1 cellular context compared by ENCODE assay signal in the genomic region with DNA sequence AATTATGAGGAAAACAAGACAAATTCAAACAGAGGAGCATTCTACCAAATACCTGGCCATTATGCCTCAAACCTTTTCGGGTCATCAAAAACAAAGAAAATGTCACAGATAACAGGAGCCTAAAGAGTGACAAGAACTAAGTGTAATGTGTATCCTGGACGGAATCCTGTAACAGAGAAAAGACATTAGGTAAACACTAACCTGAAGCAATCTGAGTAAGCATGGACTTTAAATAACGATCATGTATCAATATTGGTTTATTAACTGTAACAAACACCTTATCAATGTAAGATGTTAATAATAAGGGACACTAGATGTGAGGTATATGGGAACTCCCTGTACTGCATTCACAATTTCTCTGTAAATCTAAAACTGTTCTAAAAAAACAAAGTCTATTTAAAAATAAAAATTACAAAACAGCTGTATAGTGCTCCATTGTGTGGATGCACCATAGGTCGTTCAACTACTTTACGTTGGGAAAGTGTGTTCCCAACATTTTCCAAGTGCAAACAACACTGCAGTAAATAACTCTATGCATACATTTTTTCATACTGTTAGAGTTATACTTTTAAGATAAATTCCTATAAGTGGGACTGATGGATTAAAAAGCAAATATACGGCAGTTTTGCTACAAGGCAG.
TF ChIP-seq lines count a peak whose summit lies in the region.

No MANE protein-coding gene starts in this region.

TF ChIP-seq in HepG2, 621 proteins besides CTCF, POLR2A, EP300 and RAD21 (continued from another document and continues in another):
- TF ChIP-seq, protein P1, sequence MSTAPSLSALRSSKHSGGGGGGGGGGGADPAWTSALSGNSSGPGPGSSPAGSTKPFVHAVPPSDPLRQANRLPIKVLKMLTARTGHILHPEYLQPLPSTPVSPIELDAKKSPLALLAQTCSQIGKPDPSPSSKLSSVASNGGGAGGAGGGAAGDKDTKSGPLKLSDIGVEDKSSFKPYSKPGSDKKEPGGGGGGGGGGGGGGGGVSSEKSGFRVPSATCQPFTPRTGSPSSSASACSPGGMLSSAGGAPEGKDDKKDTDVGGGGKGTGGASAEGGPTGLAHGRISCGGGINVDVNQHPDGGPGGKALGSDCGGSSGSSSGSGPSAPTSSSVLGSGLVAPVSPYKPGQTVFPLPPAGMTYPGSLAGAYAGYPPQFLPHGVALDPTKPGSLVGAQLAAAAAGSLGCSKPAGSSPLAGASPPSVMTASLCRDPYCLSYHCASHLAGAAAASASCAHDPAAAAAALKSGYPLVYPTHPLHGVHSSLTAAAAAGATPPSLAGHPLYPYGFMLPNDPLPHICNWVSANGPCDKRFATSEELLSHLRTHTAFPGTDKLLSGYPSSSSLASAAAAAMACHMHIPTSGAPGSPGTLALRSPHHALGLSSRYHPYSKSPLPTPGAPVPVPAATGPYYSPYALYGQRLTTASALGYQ (CRISPR knock-in tag; IDR thresholded peaks at IDR 0.05), result peak; percentile 69
- TF ChIP-seq ZNF670 (CRISPR knock-in tag; IDR thresholded peaks at IDR 0.05; ENCODE audit: borderline replicate concordance), result no peak
- TF ChIP-seq ZNF768 (CRISPR knock-in tag; IDR thresholded peaks at IDR 0.05), result no peak
- TF ChIP-seq ZZZ3 (CRISPR knock-in tag; IDR thresholded peaks at IDR 0.05; ENCODE audit: borderline replicate concordance), result no peak
- no peak for TF ChIP-seq ASH2L (IDR thresholded peaks at IDR 0.05; ENCODE audit: insufficient read length, low read depth, low read length)
- TF ChIP-seq, protein P2, sequence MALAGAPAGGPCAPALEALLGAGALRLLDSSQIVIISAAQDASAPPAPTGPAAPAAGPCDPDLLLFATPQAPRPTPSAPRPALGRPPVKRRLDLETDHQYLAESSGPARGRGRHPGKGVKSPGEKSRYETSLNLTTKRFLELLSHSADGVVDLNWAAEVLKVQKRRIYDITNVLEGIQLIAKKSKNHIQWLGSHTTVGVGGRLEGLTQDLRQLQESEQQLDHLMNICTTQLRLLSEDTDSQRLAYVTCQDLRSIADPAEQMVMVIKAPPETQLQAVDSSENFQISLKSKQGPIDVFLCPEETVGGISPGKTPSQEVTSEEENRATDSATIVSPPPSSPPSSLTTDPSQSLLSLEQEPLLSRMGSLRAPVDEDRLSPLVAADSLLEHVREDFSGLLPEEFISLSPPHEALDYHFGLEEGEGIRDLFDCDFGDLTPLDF (CRISPR knock-in tag; IDR thresholded peaks at IDR 0.05), result no peak
- TF ChIP-seq ZNF841 (CRISPR knock-in tag; IDR thresholded peaks at IDR 0.05; ENCODE audit: borderline replicate concordance), result no peak
- peak; percentile 81 for TF ChIP-seq CEBPG (CRISPR knock-in tag; IDR thresholded peaks at IDR 0.05)
- 0 out of 2 replicates have a peak, but pooled peaks have one; percentile 50 for TF ChIP-seq ZFP1 (CRISPR knock-in tag; IDR thresholded peaks at IDR 0.05)
- no peak for TF ChIP-seq NFIB (CRISPR knock-in tag; IDR thresholded peaks at IDR 0.05; ENCODE audit: borderline replicate concordance)
- no peak for TF ChIP-seq KDM4B (CRISPR knock-in tag; IDR thresholded peaks at IDR 0.05)
- TF ChIP-seq NFATC3 (CRISPR knock-in tag; IDR thresholded peaks at IDR 0.05), result no peak
- TF ChIP-seq, protein P3, sequence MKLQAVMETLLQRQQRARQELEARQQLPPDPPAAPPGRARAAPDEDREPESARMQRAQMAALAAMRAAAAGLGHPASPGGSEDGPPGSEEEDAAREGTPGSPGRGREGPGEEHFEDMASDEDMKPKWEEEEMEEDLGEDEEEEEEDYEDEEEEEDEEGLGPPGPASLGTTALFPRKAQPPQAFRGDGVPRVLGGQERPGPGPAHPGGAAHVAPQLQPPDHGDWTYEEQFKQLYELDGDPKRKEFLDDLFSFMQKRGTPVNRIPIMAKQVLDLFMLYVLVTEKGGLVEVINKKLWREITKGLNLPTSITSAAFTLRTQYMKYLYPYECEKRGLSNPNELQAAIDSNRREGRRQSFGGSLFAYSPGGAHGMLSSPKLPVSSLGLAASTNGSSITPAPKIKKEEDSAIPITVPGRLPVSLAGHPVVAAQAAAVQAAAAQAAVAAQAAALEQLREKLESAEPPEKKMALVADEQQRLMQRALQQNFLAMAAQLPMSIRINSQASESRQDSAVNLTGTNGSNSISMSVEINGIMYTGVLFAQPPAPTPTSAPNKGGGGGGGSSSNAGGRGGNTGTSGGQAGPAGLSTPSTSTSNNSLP (IDR thresholded peaks at IDR 0.05; ENCODE audit: low read depth, low read length), result peak; percentile 98
- TF ChIP-seq ZNF619 (CRISPR knock-in tag; IDR thresholded peaks at IDR 0.05), result no peak
- TF ChIP-seq, protein P4, sequence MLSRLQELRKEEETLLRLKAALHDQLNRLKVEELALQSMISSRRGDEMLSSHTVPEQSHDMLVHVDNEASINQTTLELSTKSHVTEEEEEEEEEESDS (CRISPR knock-in tag; IDR thresholded peaks at IDR 0.05; ENCODE audit: borderline replicate concordance), result no peak
- TF ChIP-seq, protein P5, sequence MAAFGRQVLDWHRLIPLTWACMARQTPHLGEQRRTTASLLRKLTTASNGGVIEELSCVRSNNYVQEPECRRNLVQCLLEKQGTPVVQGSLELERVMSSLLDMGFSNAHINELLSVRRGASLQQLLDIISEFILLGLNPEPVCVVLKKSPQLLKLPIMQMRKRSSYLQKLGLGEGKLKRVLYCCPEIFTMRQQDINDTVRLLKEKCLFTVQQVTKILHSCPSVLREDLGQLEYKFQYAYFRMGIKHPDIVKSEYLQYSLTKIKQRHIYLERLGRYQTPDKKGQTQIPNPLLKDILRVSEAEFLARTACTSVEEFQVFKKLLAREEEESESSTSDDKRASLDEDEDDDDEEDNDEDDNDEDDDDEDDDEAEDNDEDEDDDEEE (CRISPR knock-in tag; IDR thresholded peaks at IDR 0.05), result no peak
- TF ChIP-seq, protein P6, sequence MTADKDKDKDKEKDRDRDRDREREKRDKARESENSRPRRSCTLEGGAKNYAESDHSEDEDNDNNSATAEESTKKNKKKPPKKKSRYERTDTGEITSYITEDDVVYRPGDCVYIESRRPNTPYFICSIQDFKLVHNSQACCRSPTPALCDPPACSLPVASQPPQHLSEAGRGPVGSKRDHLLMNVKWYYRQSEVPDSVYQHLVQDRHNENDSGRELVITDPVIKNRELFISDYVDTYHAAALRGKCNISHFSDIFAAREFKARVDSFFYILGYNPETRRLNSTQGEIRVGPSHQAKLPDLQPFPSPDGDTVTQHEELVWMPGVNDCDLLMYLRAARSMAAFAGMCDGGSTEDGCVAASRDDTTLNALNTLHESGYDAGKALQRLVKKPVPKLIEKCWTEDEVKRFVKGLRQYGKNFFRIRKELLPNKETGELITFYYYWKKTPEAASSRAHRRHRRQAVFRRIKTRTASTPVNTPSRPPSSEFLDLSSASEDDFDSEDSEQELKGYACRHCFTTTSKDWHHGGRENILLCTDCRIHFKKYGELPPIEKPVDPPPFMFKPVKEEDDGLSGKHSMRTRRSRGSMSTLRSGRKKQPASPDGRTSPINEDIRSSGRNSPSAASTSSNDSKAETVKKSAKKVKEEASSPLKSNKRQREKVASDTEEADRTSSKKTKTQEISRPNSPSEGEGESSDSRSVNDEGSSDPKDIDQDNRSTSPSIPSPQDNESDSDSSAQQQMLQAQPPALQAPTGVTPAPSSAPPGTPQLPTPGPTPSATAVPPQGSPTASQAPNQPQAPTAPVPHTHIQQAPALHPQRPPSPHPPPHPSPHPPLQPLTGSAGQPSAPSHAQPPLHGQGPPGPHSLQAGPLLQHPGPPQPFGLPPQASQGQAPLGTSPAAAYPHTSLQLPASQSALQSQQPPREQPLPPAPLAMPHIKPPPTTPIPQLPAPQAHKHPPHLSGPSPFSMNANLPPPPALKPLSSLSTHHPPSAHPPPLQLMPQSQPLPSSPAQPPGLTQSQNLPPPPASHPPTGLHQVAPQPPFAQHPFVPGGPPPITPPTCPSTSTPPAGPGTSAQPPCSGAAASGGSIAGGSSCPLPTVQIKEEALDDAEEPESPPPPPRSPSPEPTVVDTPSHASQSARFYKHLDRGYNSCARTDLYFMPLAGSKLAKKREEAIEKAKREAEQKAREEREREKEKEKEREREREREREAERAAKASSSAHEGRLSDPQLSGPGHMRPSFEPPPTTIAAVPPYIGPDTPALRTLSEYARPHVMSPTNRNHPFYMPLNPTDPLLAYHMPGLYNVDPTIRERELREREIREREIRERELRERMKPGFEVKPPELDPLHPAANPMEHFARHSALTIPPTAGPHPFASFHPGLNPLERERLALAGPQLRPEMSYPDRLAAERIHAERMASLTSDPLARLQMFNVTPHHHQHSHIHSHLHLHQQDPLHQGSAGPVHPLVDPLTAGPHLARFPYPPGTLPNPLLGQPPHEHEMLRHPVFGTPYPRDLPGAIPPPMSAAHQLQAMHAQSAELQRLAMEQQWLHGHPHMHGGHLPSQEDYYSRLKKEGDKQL (CRISPR knock-in tag; IDR thresholded peaks at IDR 0.05; ENCODE audit: low read depth), result peak; percentile 72
- TF ChIP-seq NBN (conservative IDR thresholded peaks at IDR 0.05), result no peak
- 0 out of 2 replicates have a peak, but pooled peaks have one; percentile 58 for TF ChIP-seq FOXK2 (IDR thresholded peaks at IDR 0.05)
- TF ChIP-seq, protein P7, sequence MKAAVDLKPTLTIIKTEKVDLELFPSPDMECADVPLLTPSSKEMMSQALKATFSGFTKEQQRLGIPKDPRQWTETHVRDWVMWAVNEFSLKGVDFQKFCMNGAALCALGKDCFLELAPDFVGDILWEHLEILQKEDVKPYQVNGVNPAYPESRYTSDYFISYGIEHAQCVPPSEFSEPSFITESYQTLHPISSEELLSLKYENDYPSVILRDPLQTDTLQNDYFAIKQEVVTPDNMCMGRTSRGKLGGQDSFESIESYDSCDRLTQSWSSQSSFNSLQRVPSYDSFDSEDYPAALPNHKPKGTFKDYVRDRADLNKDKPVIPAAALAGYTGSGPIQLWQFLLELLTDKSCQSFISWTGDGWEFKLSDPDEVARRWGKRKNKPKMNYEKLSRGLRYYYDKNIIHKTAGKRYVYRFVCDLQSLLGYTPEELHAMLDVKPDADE (CRISPR knock-in tag; IDR thresholded peaks at IDR 0.05), result no peak
- no peak for TF ChIP-seq RFXANK (CRISPR knock-in tag; IDR thresholded peaks at IDR 0.05)
- TF ChIP-seq, protein P8, sequence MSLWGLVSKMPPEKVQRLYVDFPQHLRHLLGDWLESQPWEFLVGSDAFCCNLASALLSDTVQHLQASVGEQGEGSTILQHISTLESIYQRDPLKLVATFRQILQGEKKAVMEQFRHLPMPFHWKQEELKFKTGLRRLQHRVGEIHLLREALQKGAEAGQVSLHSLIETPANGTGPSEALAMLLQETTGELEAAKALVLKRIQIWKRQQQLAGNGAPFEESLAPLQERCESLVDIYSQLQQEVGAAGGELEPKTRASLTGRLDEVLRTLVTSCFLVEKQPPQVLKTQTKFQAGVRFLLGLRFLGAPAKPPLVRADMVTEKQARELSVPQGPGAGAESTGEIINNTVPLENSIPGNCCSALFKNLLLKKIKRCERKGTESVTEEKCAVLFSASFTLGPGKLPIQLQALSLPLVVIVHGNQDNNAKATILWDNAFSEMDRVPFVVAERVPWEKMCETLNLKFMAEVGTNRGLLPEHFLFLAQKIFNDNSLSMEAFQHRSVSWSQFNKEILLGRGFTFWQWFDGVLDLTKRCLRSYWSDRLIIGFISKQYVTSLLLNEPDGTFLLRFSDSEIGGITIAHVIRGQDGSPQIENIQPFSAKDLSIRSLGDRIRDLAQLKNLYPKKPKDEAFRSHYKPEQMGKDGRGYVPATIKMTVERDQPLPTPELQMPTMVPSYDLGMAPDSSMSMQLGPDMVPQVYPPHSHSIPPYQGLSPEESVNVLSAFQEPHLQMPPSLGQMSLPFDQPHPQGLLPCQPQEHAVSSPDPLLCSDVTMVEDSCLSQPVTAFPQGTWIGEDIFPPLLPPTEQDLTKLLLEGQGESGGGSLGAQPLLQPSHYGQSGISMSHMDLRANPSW (CRISPR knock-in tag; IDR thresholded peaks at IDR 0.05; ENCODE audit: borderline replicate concordance), result no peak
- TF ChIP-seq SKI (IDR thresholded peaks at IDR 0.05; ENCODE audit: partially characterized antibody), result peak; percentile 56
- TF ChIP-seq ZNF589 (CRISPR knock-in tag; conservative IDR thresholded peaks at IDR 0.05), result no peak
- TF ChIP-seq ZNF703 (CRISPR knock-in tag; IDR thresholded peaks at IDR 0.05; ENCODE audit: borderline replicate concordance), result no peak
- TF ChIP-seq KDM1A (CRISPR knock-in tag; IDR thresholded peaks at IDR 0.05), result no peak
- TF ChIP-seq FOXK1 (CRISPR knock-in tag; IDR thresholded peaks at IDR 0.05; ENCODE audit: borderline replicate concordance, low read depth), result peak; percentile 18; the same call in 1 of the 2 replicates
- no peak for TF ChIP-seq NFKBIZ (CRISPR knock-in tag; IDR thresholded peaks at IDR 0.05)
- TF ChIP-seq NPAS2 (CRISPR knock-in tag; IDR thresholded peaks at IDR 0.05; ENCODE audit: borderline replicate concordance), result no peak
- TF ChIP-seq, protein P9, sequence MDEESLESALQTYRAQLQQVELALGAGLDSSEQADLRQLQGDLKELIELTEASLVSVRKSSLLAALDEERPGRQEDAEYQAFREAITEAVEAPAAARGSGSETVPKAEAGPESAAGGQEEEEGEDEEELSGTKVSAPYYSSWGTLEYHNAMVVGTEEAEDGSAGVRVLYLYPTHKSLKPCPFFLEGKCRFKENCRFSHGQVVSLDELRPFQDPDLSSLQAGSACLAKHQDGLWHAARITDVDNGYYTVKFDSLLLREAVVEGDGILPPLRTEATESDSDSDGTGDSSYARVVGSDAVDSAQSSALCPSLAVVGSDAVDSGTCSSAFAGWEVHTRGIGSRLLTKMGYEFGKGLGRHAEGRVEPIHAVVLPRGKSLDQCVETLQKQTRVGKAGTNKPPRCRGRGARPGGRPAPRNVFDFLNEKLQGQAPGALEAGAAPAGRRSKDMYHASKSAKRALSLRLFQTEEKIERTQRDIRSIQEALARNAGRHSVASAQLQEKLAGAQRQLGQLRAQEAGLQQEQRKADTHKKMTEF (CRISPR knock-in tag; IDR thresholded peaks at IDR 0.05), result no peak
- no peak for TF ChIP-seq ZNF205 (CRISPR knock-in tag; IDR thresholded peaks at IDR 0.05)
- no peak for TF ChIP-seq ZNF296 (CRISPR knock-in tag; conservative IDR thresholded peaks at IDR 0.05)
- TF ChIP-seq, protein P10, sequence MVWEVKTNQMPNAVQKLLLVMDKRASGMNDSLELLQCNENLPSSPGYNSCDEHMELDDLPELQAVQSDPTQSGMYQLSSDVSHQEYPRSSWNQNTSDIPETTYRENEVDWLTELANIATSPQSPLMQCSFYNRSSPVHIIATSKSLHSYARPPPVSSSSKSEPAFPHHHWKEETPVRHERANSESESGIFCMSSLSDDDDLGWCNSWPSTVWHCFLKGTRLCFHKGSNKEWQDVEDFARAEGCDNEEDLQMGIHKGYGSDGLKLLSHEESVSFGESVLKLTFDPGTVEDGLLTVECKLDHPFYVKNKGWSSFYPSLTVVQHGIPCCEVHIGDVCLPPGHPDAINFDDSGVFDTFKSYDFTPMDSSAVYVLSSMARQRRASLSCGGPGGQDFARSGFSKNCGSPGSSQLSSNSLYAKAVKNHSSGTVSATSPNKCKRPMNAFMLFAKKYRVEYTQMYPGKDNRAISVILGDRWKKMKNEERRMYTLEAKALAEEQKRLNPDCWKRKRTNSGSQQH (CRISPR knock-in tag; IDR thresholded peaks at IDR 0.05; ENCODE audit: low read depth), result no peak
- TF ChIP-seq, protein P11, sequence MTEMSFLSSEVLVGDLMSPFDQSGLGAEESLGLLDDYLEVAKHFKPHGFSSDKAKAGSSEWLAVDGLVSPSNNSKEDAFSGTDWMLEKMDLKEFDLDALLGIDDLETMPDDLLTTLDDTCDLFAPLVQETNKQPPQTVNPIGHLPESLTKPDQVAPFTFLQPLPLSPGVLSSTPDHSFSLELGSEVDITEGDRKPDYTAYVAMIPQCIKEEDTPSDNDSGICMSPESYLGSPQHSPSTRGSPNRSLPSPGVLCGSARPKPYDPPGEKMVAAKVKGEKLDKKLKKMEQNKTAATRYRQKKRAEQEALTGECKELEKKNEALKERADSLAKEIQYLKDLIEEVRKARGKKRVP (CRISPR knock-in tag; IDR thresholded peaks at IDR 0.05), result no peak
- no peak for TF ChIP-seq ZFAT (CRISPR knock-in tag; conservative IDR thresholded peaks at IDR 0.05)
